Comparison of ENCODE assay signal across 1 cellular context in genomic region chr6:47655719-47656595, GRCh38.
TF ChIP-seq lines count a peak whose summit lies in the region.

No MANE protein-coding gene starts in this region.

TF ChIP-seq in K562, 482 proteins besides CTCF, POLR2A, EP300 and RAD21 (continued from another document and continues in another):
- TF ChIP-seq ZHX1 (conservative IDR thresholded peaks at IDR 0.05; ENCODE audit: low read length) (no peak), ATF3 (IDR thresholded peaks at IDR 0.05) (peak; percentile 83), ATF3 (CRISPR knock-in tag; conservative IDR thresholded peaks at IDR 0.05) (no peak), CREB1 (IDR thresholded peaks at IDR 0.05) (no peak), CREB1 (CRISPR knock-in tag; IDR thresholded peaks at IDR 0.05) (peak; percentile 24; the same call in 1 of the 2 replicates), BCLAF1 (IDR thresholded peaks at IDR 0.05; ENCODE audit: borderline replicate concordance in 1 of 2, control insufficient read depth in 1 of 2, low read depth in 2 of 2, low read length in 1 of 2) (no peak), PBX2 (CRISPR knock-in tag; IDR thresholded peaks at IDR 0.05; ENCODE audit: low read depth) (no peak), PBX2 (tag; conservative IDR thresholded peaks at IDR 0.05; ENCODE audit: low read depth) (peak; percentile 42; the same call in 1 of the 2 replicates), FOSL1 (tag; conservative IDR thresholded peaks at IDR 0.05) (peak; percentile 80), ZNF764 (CRISPR knock-in tag; IDR thresholded peaks at IDR 0.05; ENCODE audit: low read depth) (no peak), RBM25 (IDR thresholded peaks at IDR 0.05; ENCODE audit: low read depth, low read length, severe bottlenecking) (no peak), CEBPG (CRISPR knock-in tag; IDR thresholded peaks at IDR 0.05) (no peak), CEBPG (tag; conservative IDR thresholded peaks at IDR 0.05 in 1 of 2, IDR thresholded peaks at IDR 0.05 in 1 of 2) (no peak), ZNF445 (CRISPR knock-in tag; IDR thresholded peaks at IDR 0.05; ENCODE audit: low read depth) (no peak), NFATC3 (IDR thresholded peaks at IDR 0.05) (no peak), PKNOX1 (IDR thresholded peaks at IDR 0.05) (peak; percentile 82), ZBTB12 (CRISPR knock-in tag; IDR thresholded peaks at IDR 0.05) (no peak), MEIS2 (IDR thresholded peaks at IDR 0.05; ENCODE audit: partially characterized antibody) (peak; percentile 65), NFE2 (IDR thresholded peaks at IDR 0.05; ENCODE audit: low read depth) (peak; percentile 40; the same call in 1 of the 2 replicates), ZNF12 (CRISPR knock-in tag; IDR thresholded peaks at IDR 0.05) (no peak; the same call in 1 of the 2 replicates), DACH1 (IDR thresholded peaks at IDR 0.05; ENCODE audit: partially characterized antibody) (no peak), ZNF717 (CRISPR knock-in tag; IDR thresholded peaks at IDR 0.05) (no peak), JUN (IDR thresholded peaks at IDR 0.05; ENCODE audit: borderline replicate concordance, low read depth, low read length) (peak; percentile 70; the same call in 1 of the 2 replicates), JUN (CRISPR knock-in tag; IDR thresholded peaks at IDR 0.05; ENCODE audit: borderline replicate concordance) (no peak), DPF2 (IDR thresholded peaks at IDR 0.05) (peak; percentile 31; the same call in 1 of the 2 replicates), MYC (IDR thresholded peaks at IDR 0.05; ENCODE audit: low read depth, low read length) (no peak), MYC (CRISPR knock-in tag; IDR thresholded peaks at IDR 0.05; ENCODE audit: borderline replicate concordance, low read depth) (no peak), PHF20 (IDR thresholded peaks at IDR 0.05; ENCODE audit: partially characterized antibody) (no peak), ZNF143 (CRISPR knock-in tag; IDR thresholded peaks at IDR 0.05) (no peak), NRF1 (conservative IDR thresholded peaks at IDR 0.05 in 1 of 2, IDR thresholded peaks at IDR 0.05 in 1 of 2) (peak; percentile 42 to 50; a peak in 3 of 4 replicates), ZSCAN32 (CRISPR knock-in tag; IDR thresholded peaks at IDR 0.05) (no peak), NCOA1 (IDR thresholded peaks at IDR 0.05; ENCODE audit: low read depth) (no peak), KDM1A (IDR thresholded peaks at IDR 0.05) (no peak), ZNF316 (IDR thresholded peaks at IDR 0.05) (peak; percentile 60), EHMT2 (IDR thresholded peaks at IDR 0.05) (no peak), MTA2 (IDR thresholded peaks at IDR 0.05; ENCODE audit: low read depth) (no peak), RBM34 (IDR thresholded peaks at IDR 0.05; ENCODE audit: borderline replicate concordance, insufficient read depth, low read length) (no peak), SMARCE1 (IDR thresholded peaks at IDR 0.05) (0 out of 2 replicates have a peak, but pooled peaks have one; percentile 37), C11orf30 (IDR thresholded peaks at IDR 0.05; ENCODE audit: low read depth) (peak; percentile 7; the same call in 1 of the 2 replicates), SUPT5H (IDR thresholded peaks at IDR 0.05) (no peak), TFAP4 (CRISPR knock-in tag; IDR thresholded peaks at IDR 0.05; ENCODE audit: borderline replicate concordance) (0 out of 2 replicates have a peak, but pooled peaks have one; percentile 13), JUND (IDR thresholded peaks at IDR 0.05; ENCODE audit: borderline replicate concordance, low read depth, low read length) (peak; percentile 91), JUND (tag; IDR thresholded peaks at IDR 0.05; ENCODE audit: borderline replicate concordance, low read depth, low read length) (peak; percentile 95; the same call in 2 of the 3 replicates), SMARCA4 (IDR thresholded peaks at IDR 0.05) (peak; percentile 37; the same call in 1 of the 2 replicates), ZKSCAN8 (CRISPR knock-in tag; IDR thresholded peaks at IDR 0.05) (no peak), ARNT (IDR thresholded peaks at IDR 0.05) (no peak)
